8 cellular contexts compared by ENCODE assay signal in the genomic region with DNA sequence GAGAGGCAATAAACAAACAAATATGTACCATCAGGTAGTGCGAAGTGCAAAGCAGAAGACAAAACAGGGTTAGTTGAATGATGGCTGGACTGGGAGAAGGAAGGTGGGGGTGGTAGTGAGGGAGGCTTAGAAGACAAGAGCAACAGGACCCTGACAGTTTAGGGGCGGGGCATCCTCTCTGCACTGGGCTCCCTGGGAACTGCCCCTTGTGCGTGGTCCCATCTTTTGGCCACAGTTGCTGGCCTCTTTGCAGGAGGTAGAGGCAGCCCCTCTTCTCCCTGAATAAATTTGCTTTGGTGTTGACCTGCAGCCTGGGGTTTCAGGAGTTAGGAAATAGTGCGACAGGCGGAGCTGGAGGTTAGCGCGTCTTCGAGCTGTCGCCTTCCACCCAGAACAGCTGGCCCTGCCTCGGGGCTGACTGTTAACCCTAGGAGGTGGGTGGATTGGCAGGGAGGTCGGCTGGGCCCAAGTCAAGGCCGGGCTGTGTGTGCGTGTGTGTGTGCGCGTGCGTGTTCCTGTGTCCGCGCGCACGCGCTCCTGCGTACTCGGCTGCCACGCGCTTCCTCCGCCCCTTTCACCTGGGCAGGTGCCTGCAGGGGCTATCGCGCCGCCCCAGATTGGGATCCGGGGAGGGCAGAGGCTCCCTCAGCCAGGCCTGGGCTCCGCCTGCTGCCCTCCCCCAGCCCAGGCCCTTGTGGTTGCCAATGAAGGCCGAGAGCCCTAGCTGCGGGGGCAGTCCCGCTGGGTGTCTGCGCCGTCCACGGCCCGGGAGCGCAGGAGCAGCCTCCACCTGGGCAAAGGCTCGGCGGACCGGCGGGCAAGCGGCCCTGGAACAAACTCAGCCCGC.
DNase-seq lines count a peak whose midpoint lies in the region; ATAC-seq, FAIRE-seq and TF ChIP-seq lines count a peak whose summit lies in the region.

No MANE protein-coding gene starts in this region.

- no peak for TF ChIP-seq POLR2A in Peyer's patch (IDR thresholded peaks at IDR 0.05)
- TF ChIP-seq POLR2A in GM12891 (IDR thresholded peaks at IDR 0.05; ENCODE audit: low read depth, low read length): no peak

- H3K9me3 ChIP-seq in Peyer's patch (no peaks in the 10 kb centered on the region), osteoblast (ENCODE audit: low read depth, low read length) (no peaks in the 10 kb centered on the region)

- H3K27me3 ChIP-seq in Peyer's patch (no peaks in the 10 kb centered on the region), osteoblast (ENCODE audit: insufficient read depth, low read length) (peaks cover 27% of the 10 kb centered on the region)

- peak overlapping the region; percentile 62 for H2AFZ ChIP-seq in osteoblast (ENCODE audit: low read length)

- H3K4me1 ChIP-seq in Peyer's patch (peaks cover 0 to 8% (median 0%) of the 10 kb centered on the region in 4 donors), osteoblast (ENCODE audit: insufficient read depth, low read length) (peaks cover 20% of the 10 kb centered on the region)

- no peak for TF ChIP-seq CTCF in Peyer's patch (IDR thresholded peaks at IDR 0.05)
- TF ChIP-seq CTCF in osteoblast (IDR thresholded peaks at IDR 0.05; ENCODE audit: extremely low read depth, low read depth, low read length): no peak

- H3K27ac ChIP-seq in Peyer's patch (no peak overlapping the region), osteoblast (ENCODE audit: low read depth, low read length) (no peak overlapping the region)

- peak overlapping the region; percentile 75 for H3K4me2 ChIP-seq in osteoblast (ENCODE audit: insufficient read depth, low read length)

- H3K79me2 ChIP-seq in osteoblast (ENCODE audit: insufficient read depth, low read length): no peaks in the 10 kb centered on the region

- DNase-seq in DMS79 (lab: John Stamatoyannopoulos, UW): peak; percentile 80
- DNase-seq in Peyer's patch: peak in 1 of 3 donors; percentile 57
- DNase-seq in globus pallidus (ENCODE audit: low spot score): peak; percentile 43
- no peak for DNase-seq in osteoblast (ENCODE audit: insufficient read length, low spot score, missing footprints)
- no peak for DNase-seq in COLO829 (ENCODE audit: low spot score)
- no peak for DNase-seq in GM12891 (ENCODE audit: insufficient read length, low spot score)

- H4K20me1 ChIP-seq in osteoblast (ENCODE audit: insufficient read depth, low read length): no peaks in the 10 kb centered on the region

- ATAC-seq in HG03378 (IDR thresholded peaks at IDR 0.05; ENCODE audit: unreplicated experiment): no peak
- no peak for ATAC-seq in GM18498 (IDR thresholded peaks at IDR 0.05; ENCODE audit: unreplicated experiment)

- no peaks in the 10 kb centered on the region for H3K36me3 ChIP-seq in Peyer's patch
- H3K36me3 ChIP-seq in osteoblast (ENCODE audit: insufficient read depth, low read length): no peaks in the 10 kb centered on the region

- no peak for FAIRE-seq in GM12891 (lab: Jason Lieb, UNC)

- peak overlapping the region in 3 of 4 donors; percentile 6 to 48 (median 39) for H3K4me3 ChIP-seq in Peyer's patch
- H3K4me3 ChIP-seq in osteoblast (ENCODE audit: insufficient read depth, low read length): peak overlapping the region; percentile 61

TF ChIP-seq in GM12891, 5 proteins besides CTCF, POLR2A, EP300 and RAD21:
- TF ChIP-seq POLR2AphosphoS5 (IDR thresholded peaks at IDR 0.05; ENCODE audit: low read depth, low read length) (no peak), PAX5 (IDR thresholded peaks at IDR 0.05; ENCODE audit: insufficient read depth, low read length, severe bottlenecking) (no peak), TAF1 (IDR thresholded peaks at IDR 0.05; ENCODE audit: low read depth, low read length) (no peak), SPI1 (IDR thresholded peaks at IDR 0.05; ENCODE audit: low read depth, low read length) (no peak), POU2F2 (IDR thresholded peaks at IDR 0.05; ENCODE audit: low read depth, low read length) (no peak)

Comparison
In these comparisons a context has a peak if more than half of its experiments do, and no peak if none do; other contexts are left out.
1. DNase-seq: peak in DMS79 (single experiment) and globus pallidus (single experiment); none in osteoblast (single experiment), COLO829 (single experiment) and GM12891 (single experiment).